In genomic region chr18:2569338-2570207, GRCh38 we compare ENCODE assay signal across 9 cellular contexts. TPM values are rescaled to one million over a fixed set of nuclear protein-coding genes. Genes with fewer than 3 reads are reported as not detected.
DNase-seq lines count a peak whose midpoint lies in the region; ATAC-seq, FAIRE-seq and TF ChIP-seq lines count a peak whose summit lies in the region.
"Had no signal": no experiment of that assay in that cellular context is flagged by ENCODE, and none has a peak within 500 bp of the region (broad histone marks: within the 10 kb centered on the region; RNA-seq: fewer than 3 reads in every experiment).

No MANE protein-coding gene starts in this region.

- no peak for DNase-seq in GM06990 (ENCODE audit: extremely low read depth, insufficient read length)
- no peak for DNase-seq in H1 (ENCODE audit: low read depth in 1 of 2, low spot score in 2 of 2)
- DNase-seq in osteoblast (ENCODE audit: insufficient read length, low spot score, missing footprints), result no peak
- DNase-seq in NCI-H128 (lab: John Stamatoyannopoulos, UW; ENCODE audit: unreplicated experiment), result no peak
- no peak for DNase-seq in middle frontal gyrus (ENCODE audit: extremely low spot score, low spot score)

- H4K20me1 ChIP-seq in OCI-LY1 (ENCODE audit: insufficient read depth, low read length) (no peaks in the 10 kb centered on the region), H1 (replicated peaks in 1 of 2; ENCODE audit: control insufficient read depth in 1 of 2, insufficient read depth in 2 of 2, low read length in 2 of 2) (no peaks in the 10 kb centered on the region), osteoblast (ENCODE audit: insufficient read depth, low read length) (no peaks in the 10 kb centered on the region)

- no peak for TF ChIP-seq RAD21 in H1 (IDR thresholded peaks at IDR 0.05 in 1 of 2, conservative IDR thresholded peaks at IDR 0.05 in 1 of 2; ENCODE audit: low read depth in 2 of 2, low read length in 2 of 2)

- no peak overlapping the region for H4K8ac ChIP-seq in H1 (ENCODE audit: extremely low read depth, insufficient read depth, low read length)

- peaks cover 38% of the 10 kb centered on the region for H3K79me2 ChIP-seq in OCI-LY1 (ENCODE audit: insufficient read depth, low read length)
- peaks cover 12 to 54% of the 10 kb centered on the region in 2 experiments for H3K79me2 ChIP-seq in H1 (ENCODE audit: control insufficient read depth in 1 of 2, insufficient read depth in 2 of 2, low read length in 2 of 2)
- peaks cover 61% of the 10 kb centered on the region for H3K79me2 ChIP-seq in osteoblast (ENCODE audit: insufficient read depth, low read length)

- CTCF ChIA-PET in H1 (lab: Charles Lee; ENCODE audit: partially characterized antibody), result no interaction called here

- no peak overlapping the region for H3K18ac ChIP-seq in H1 (ENCODE audit: extremely low read depth, low read length)

- H3K23ac ChIP-seq in H1 (ENCODE audit: insufficient read length), result no peak overlapping the region

- H3K27me3 ChIP-seq in GM06990 (replicated peaks; ENCODE audit: control insufficient read depth, insufficient read depth, low read length) (no peaks in the 10 kb centered on the region), OCI-LY1 (ENCODE audit: insufficient read depth, low read length) (no peaks in the 10 kb centered on the region), H1 (replicated peaks in 1 of 4; ENCODE audit: control insufficient read depth in 3 of 4, extremely low read depth in 1 of 4, insufficient read depth in 3 of 4, low read length in 3 of 4) (no peaks in the 10 kb centered on the region), osteoblast (ENCODE audit: insufficient read depth, low read length) (no peaks in the 10 kb centered on the region)

- H3K79me1 ChIP-seq in H1 (ENCODE audit: low read depth, low read length), result peaks cover 8% of the 10 kb centered on the region

- no peaks in the 10 kb centered on the region for H3F3A ChIP-seq in OCI-LY1 (ENCODE audit: insufficient read depth, low read length)

- no peak overlapping the region for H2BK5ac ChIP-seq in H1 (ENCODE audit: low read depth, low read length)

- POLR2A ChIA-PET in H1 (lab: Charles Lee; ENCODE audit: partially characterized antibody), result interaction anchor here (1.4 kb wide), 1 partner anchor 7 kb away, joined by 3 read pairs; no protein-coding TSS in a partner anchor

- H3K36me3 ChIP-seq in GM06990 (ENCODE audit: control insufficient read depth, insufficient read depth, low read length) (no peaks in the 10 kb centered on the region), OCI-LY1 (ENCODE audit: insufficient read depth, low read length) (peaks cover 1% of the 10 kb centered on the region; the same call in 1 of the 2 replicates), H1 (ENCODE audit: control insufficient read depth in 2 of 4, insufficient read depth in 4 of 4, low read length in 3 of 4) (peaks cover 0 to 8% (median 1%) of the 10 kb centered on the region in 4 experiments; a peak in 2 of 8 replicates), osteoblast (ENCODE audit: insufficient read depth, low read length) (peaks cover 5% of the 10 kb centered on the region)

- H3K4me3 ChIP-seq in GM06990 (replicated peaks; ENCODE audit: low read depth, low read length) (peak overlapping the region; percentile 92; the same call in 1 of the 2 replicates), OCI-LY1 (ENCODE audit: low read depth, low read length, poor library complexity, severe bottlenecking) (peak overlapping the region; percentile 96), H1 (ENCODE audit: extremely low read depth in 1 of 4, insufficient read depth in 2 of 4, low read depth in 3 of 4, low read length in 4 of 4) (peak overlapping the region in 3 of 4 experiments; percentile 77 to 93 (median 79); a peak in 6 of 8 replicates), osteoblast (ENCODE audit: insufficient read depth, low read length) (peak overlapping the region; percentile 93)

- TF ChIP-seq EP300 in H1 (IDR thresholded peaks at IDR 0.05; ENCODE audit: borderline replicate concordance in 1 of 2, low read depth in 2 of 2, low read length in 2 of 2), result no peak

- TF ChIP-seq POLR2A in H1 (IDR thresholded peaks at IDR 0.05; ENCODE audit: control extremely low read depth in 1 of 2, low read depth in 2 of 2, low read length in 2 of 2), result no peak

- no peak overlapping the region for H2BK15ac ChIP-seq in H1 (ENCODE audit: low read length)

- H4K5ac ChIP-seq in H1 (ENCODE audit: insufficient read length, low read depth, low read length), result no peak overlapping the region

- H2BK12ac ChIP-seq in H1 (ENCODE audit: low read depth, low read length), result no peak overlapping the region

- H2AFZ ChIP-seq in OCI-LY1 (ENCODE audit: low read length), result no peak overlapping the region
- H2AFZ ChIP-seq in H1 (ENCODE audit: low read length), result no peak overlapping the region
- H2AFZ ChIP-seq in osteoblast (ENCODE audit: low read length), result peak overlapping the region; percentile 98

- TF ChIP-seq CTCF in GM06990 (IDR thresholded peaks at IDR 0.05; ENCODE audit: insufficient read depth, low read length, poor library complexity, severe bottlenecking) (no peak), OCI-LY1 (IDR thresholded peaks at IDR 0.05; ENCODE audit: low read length) (no peak), H1 (IDR thresholded peaks at IDR 0.05; ENCODE audit: control extremely low read depth in 1 of 3, insufficient read depth in 1 of 3, low read depth in 1 of 3, low read length in 3 of 3) (no peak), osteoblast (IDR thresholded peaks at IDR 0.05; ENCODE audit: extremely low read depth, low read depth, low read length) (no peak)

- peaks cover 8% of the 10 kb centered on the region for H3K23me2 ChIP-seq in H1 (ENCODE audit: low read depth, low read length)

- H3K9me2 ChIP-seq in OCI-LY1 (ENCODE audit: low read depth, low read length), result no peaks in the 10 kb centered on the region

- H3K27ac ChIP-seq in OCI-LY1 (ENCODE audit: low read depth, low read length, poor library complexity, severe bottlenecking) (peak overlapping the region; percentile 52), H1 (ENCODE audit: low read depth, low read length) (no peak overlapping the region), osteoblast (ENCODE audit: low read depth, low read length) (no peak overlapping the region)

- H3K4me2 ChIP-seq in OCI-LY1 (ENCODE audit: low read length) (peak overlapping the region; percentile 95), H1 (ENCODE audit: insufficient read depth in 1 of 2, low read depth in 2 of 2, low read length in 2 of 2) (peak overlapping the region; percentile 80 to 88), osteoblast (ENCODE audit: insufficient read depth, low read length) (peak overlapping the region; percentile 84)

- 69% methylated on average over 10 of the region's 10 CpGs; no CpG with 5 or more reads in 1 of the 2 experiments for WGBS in H1 (ENCODE audit: extremely low coverage in 1 of 2, insufficient coverage in 1 of 2, insufficient read length in 1 of 2, insufficient replicate concordance in 2 of 2, low coverage in 1 of 2, low lambda C conversion rate in 2 of 2, missing lambda C conversion rate in 1 of 2), 2 experiments

- no peak for ATAC-seq in GM21390 (IDR thresholded peaks at IDR 0.05; ENCODE audit: unreplicated experiment)
- ATAC-seq in HG03439 (IDR thresholded peaks at IDR 0.05; ENCODE audit: unreplicated experiment), result no peak
- ATAC-seq: activated naive CD4-positive, alpha-beta T cell treated with anti-CD3 and anti-CD28 coated beads, Interleukin-2, amount 50 U/mL, for 72 hours had no signal

- H3K4me1 ChIP-seq in OCI-LY1 (ENCODE audit: insufficient read depth, low read length, severe bottlenecking), result peaks cover 37% of the 10 kb centered on the region
- peaks cover 0 to 8% (median 4%) of the 10 kb centered on the region in 4 experiments; a peak in 2 of 7 replicates for H3K4me1 ChIP-seq in H1 (replicated peaks in 1 of 4; ENCODE audit: control insufficient read depth in 3 of 4, insufficient read depth in 4 of 4, low read length in 3 of 4)
- peaks cover 28% of the 10 kb centered on the region for H3K4me1 ChIP-seq in osteoblast (ENCODE audit: insufficient read depth, low read length)

- H2BK20ac ChIP-seq in H1 (ENCODE audit: low read length), result no peak overlapping the region

- H3K14ac ChIP-seq in H1 (ENCODE audit: insufficient read length), result no peak overlapping the region

- no peak overlapping the region for H2BK120ac ChIP-seq in H1 (replicated peaks; ENCODE audit: low read depth, low read length)

- H2AK5ac ChIP-seq in H1 (ENCODE audit: low read depth, low read length), result no peak overlapping the region

- H4K91ac ChIP-seq in H1 (replicated peaks; ENCODE audit: insufficient read length, low read length), result no peak overlapping the region

- peak overlapping the region; percentile 98 for H3K9ac ChIP-seq in OCI-LY1 (ENCODE audit: low read length)
- H3K9ac ChIP-seq in H1 (replicated peaks in 1 of 4; ENCODE audit: extremely low read depth in 1 of 4, low read depth in 3 of 4, low read length in 3 of 4), result peak overlapping the region in 2 of 4 experiments; percentile 6 to 43; a peak in 1 of 7 replicates

- H3K4ac ChIP-seq in H1 (replicated peaks; ENCODE audit: insufficient read length, low read depth, low read length), result no peak overlapping the region

- no peaks in the 10 kb centered on the region for H3K9me3 ChIP-seq in OCI-LY1 (ENCODE audit: low read length)
- no peaks in the 10 kb centered on the region for H3K9me3 ChIP-seq in H1 (ENCODE audit: insufficient read depth in 2 of 2, low read depth in 1 of 2, low read length in 1 of 2)
- H3K9me3 ChIP-seq in osteoblast (ENCODE audit: low read depth, low read length), result no peaks in the 10 kb centered on the region

- H3K56ac ChIP-seq in H1 (replicated peaks; ENCODE audit: insufficient read length, low read depth, low read length), result no peak overlapping the region

- no peak for FAIRE-seq in H1 (lab: Jason Lieb, UNC)

RNA-seq across cellular contexts. Expression of gene METTL4, which starts 1.7 kb away (rescaled TPM):
- total RNA-seq in H1 (2021; fragmentation: NEBNext Ultra II Directional; extraction: Animal tissue kit (Norgen Biotek cat#: 25700)), result 10.6 and 11.5 TPM in 2 replicates
- polyA plus RNA-seq in H1 (2011; rRNA removed), result 4.8 and 8.5 TPM in 2 replicates
- 9.0 TPM for polyA plus RNA-seq in H1 (2011; cell fraction: cytosol; rRNA removed)
- 3.6 TPM for polyA plus RNA-seq in H1 (2011; cell fraction: nucleus; rRNA removed)
- 5.6 to 14.8 TPM (median 8.3 TPM) in 4 replicates for polyA plus RNA-seq in H1 (2012, experiment 1 of 2)
- polyA plus RNA-seq in H1 (2012, experiment 2 of 2), result 1.3 TPM
- 5.3 TPM for polyA plus RNA-seq in H1 (2013, experiment 1 of 2)
- polyA plus RNA-seq in H1 (2013, experiment 2 of 2), result 4.8 TPM
- 7.6 and 8.0 TPM in 2 replicates for polyA minus RNA-seq in H1 (2011; rRNA and poly(A)+ RNA removed)
- 7.1 TPM for polyA minus RNA-seq in H1 (2011; cell fraction: cytosol; rRNA and poly(A)+ RNA removed)
- 11.6 TPM for polyA minus RNA-seq in H1 (2011; cell fraction: nucleus; rRNA and poly(A)+ RNA removed)
- 8.8 and 10.5 TPM in 2 replicates for total RNA-seq in osteoblast

RNA-seq across cellular contexts. Expression of gene NDC80, which starts 1.8 kb away (rescaled TPM):
- 40.3 and 45.0 TPM in 2 replicates for total RNA-seq in H1 (2021; fragmentation: NEBNext Ultra II Directional; extraction: Animal tissue kit (Norgen Biotek cat#: 25700))
- 7.3 and 11.0 TPM in 2 replicates for polyA plus RNA-seq in H1 (2011; rRNA removed)
- polyA plus RNA-seq in H1 (2011; cell fraction: cytosol; rRNA removed), result 21.1 TPM
- 12.3 TPM for polyA plus RNA-seq in H1 (2011; cell fraction: nucleus; rRNA removed)
- 20.4 to 34.4 TPM (median 24.1 TPM) in 4 replicates for polyA plus RNA-seq in H1 (2012, experiment 1 of 2)
- polyA plus RNA-seq in H1 (2012, experiment 2 of 2), result 2.8 TPM
- 26.4 TPM for polyA plus RNA-seq in H1 (2013, experiment 1 of 2)
- polyA plus RNA-seq in H1 (2013, experiment 2 of 2), result 26.6 TPM
- polyA minus RNA-seq in H1 (2011; rRNA and poly(A)+ RNA removed), result 25.7 and 34.2 TPM in 2 replicates
- polyA minus RNA-seq in H1 (2011; cell fraction: cytosol; rRNA and poly(A)+ RNA removed), result 19.4 TPM
- 47.7 TPM for polyA minus RNA-seq in H1 (2011; cell fraction: nucleus; rRNA and poly(A)+ RNA removed)
- 2.2 and 3.5 TPM in 2 replicates for total RNA-seq in osteoblast
